24 cellular contexts compared by ENCODE assay signal in the genomic region with DNA sequence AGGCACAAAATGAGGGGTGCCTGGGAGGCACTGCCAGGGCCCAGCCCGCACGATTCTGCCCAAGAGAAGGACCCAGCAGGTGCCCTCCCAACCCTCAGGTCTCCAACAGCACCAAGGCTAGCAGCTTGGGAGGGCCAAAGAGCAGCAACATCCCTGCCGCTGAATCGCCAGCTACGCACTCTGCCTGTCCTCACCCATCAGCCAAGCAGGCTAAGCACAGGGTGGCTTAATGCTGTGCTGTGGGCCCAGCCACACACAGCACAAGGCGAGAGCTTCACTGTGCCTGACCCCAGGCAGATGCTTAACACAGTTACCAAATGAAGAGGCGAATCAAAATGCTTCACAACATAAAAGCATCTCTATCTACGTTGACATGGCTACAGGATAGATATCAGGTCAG.
"Had no signal": no experiment of that assay in that cellular context is flagged by ENCODE, and none has a peak within 500 bp of the region (broad histone marks: within the 10 kb centered on the region; RNA-seq: fewer than 3 reads in every experiment).

No MANE protein-coding gene starts in this region.

- H3K9me3 Mint-ChIP-seq: activated CD4-positive, alpha-beta memory T cell treated with anti-CD3 and anti-CD28 coated beads, Interleukin-2, amount 10 ng/mL, durations not matched to agents 7 days and 5 days; activated CD4-positive, alpha-beta T cell treated with anti-CD3 and anti-CD28 coated beads, Interleukin-2, amount 10 ng/mL, durations not matched to agents 24 days and 14 days; activated naive CD4-positive, alpha-beta T cell treated with anti-CD3 and anti-CD28 coated beads, Interleukin-2, amount 50 U/mL, for 24 hours; activated naive CD8-positive, alpha-beta T cell treated with anti-CD3 and anti-CD28 coated beads, Interleukin-2, amount 50 U/mL, for 24 hours; activated T-cell treated with anti-CD3 and anti-CD28 coated beads, Interleukin-2, amount 50 U/mL, for 24 hours; activated T-helper 2 cell treated with anti-CD3 and anti-CD28 coated beads, Interferon-gamma antibody, Interleukin-2, Interleukin-4, amounts not matched to agents 10 μg/mL and 5 μg/mL and 100 μg/mL, durations not matched to agents 14 hours and 24 hours and 36 hours; naive thymus-derived CD4-positive, alpha-beta T cell had no signal

- H3K4me3 ChIP-seq: esophagus muscularis mucosa, heart left ventricle, right atrium auricular region, suprapubic skin, tibial artery, upper lobe of right lung had no signal

- H3K9me3 ChIP-seq: esophagus muscularis mucosa, heart left ventricle, right atrium auricular region, suprapubic skin, tibial artery, upper lobe of right lung had no signal

- H3K27ac Mint-ChIP-seq: activated CD4-positive, alpha-beta memory T cell treated with anti-CD3 and anti-CD28 coated beads, Interleukin-2, amount 10 ng/mL, durations not matched to agents 7 days and 5 days; activated CD4-positive, alpha-beta T cell treated with anti-CD3 and anti-CD28 coated beads, Interleukin-2, amount 10 ng/mL, durations not matched to agents 24 days and 14 days; activated naive CD4-positive, alpha-beta T cell treated with anti-CD3 and anti-CD28 coated beads, Interleukin-2, amount 50 U/mL, for 24 hours; activated naive CD8-positive, alpha-beta T cell treated with anti-CD3 and anti-CD28 coated beads, Interleukin-2, amount 50 U/mL, for 24 hours; activated T-cell treated with anti-CD3 and anti-CD28 coated beads, Interleukin-2, amount 50 U/mL, for 24 hours; activated T-helper 2 cell treated with anti-CD3 and anti-CD28 coated beads, Interferon-gamma antibody, Interleukin-2, Interleukin-4, amounts not matched to agents 10 μg/mL and 5 μg/mL and 100 μg/mL, durations not matched to agents 14 hours and 24 hours and 36 hours; naive thymus-derived CD4-positive, alpha-beta T cell had no signal

- H3K4me1 Mint-ChIP-seq: activated CD4-positive, alpha-beta T cell treated with anti-CD3 and anti-CD28 coated beads, Interleukin-2, amount 10 ng/mL, durations not matched to agents 24 days and 14 days; activated naive CD4-positive, alpha-beta T cell treated with anti-CD3 and anti-CD28 coated beads, Interleukin-2, amount 50 U/mL, for 24 hours; activated naive CD8-positive, alpha-beta T cell treated with anti-CD3 and anti-CD28 coated beads, Interleukin-2, amount 50 U/mL, for 24 hours had no signal

- H3K27me3 Mint-ChIP-seq: activated CD4-positive, alpha-beta memory T cell treated with anti-CD3 and anti-CD28 coated beads, Interleukin-2, amount 10 ng/mL, durations not matched to agents 7 days and 5 days; activated CD4-positive, alpha-beta T cell treated with anti-CD3 and anti-CD28 coated beads, Interleukin-2, amount 10 ng/mL, durations not matched to agents 24 days and 14 days; activated naive CD4-positive, alpha-beta T cell treated with anti-CD3 and anti-CD28 coated beads, Interleukin-2, amount 50 U/mL, for 24 hours; activated naive CD8-positive, alpha-beta T cell treated with anti-CD3 and anti-CD28 coated beads, Interleukin-2, amount 50 U/mL, for 24 hours; activated T-cell treated with anti-CD3 and anti-CD28 coated beads, Interleukin-2, amount 50 U/mL, for 24 hours; naive thymus-derived CD4-positive, alpha-beta T cell had no signal

- H3K4me3 Mint-ChIP-seq: activated CD4-positive, alpha-beta memory T cell treated with anti-CD3 and anti-CD28 coated beads, Interleukin-2, amount 10 ng/mL, durations not matched to agents 7 days and 5 days; activated CD4-positive, alpha-beta T cell treated with anti-CD3 and anti-CD28 coated beads, Interleukin-2, amount 10 ng/mL, durations not matched to agents 24 days and 14 days; activated naive CD4-positive, alpha-beta T cell treated with anti-CD3 and anti-CD28 coated beads, Interleukin-2, amount 50 U/mL, for 24 hours; activated naive CD8-positive, alpha-beta T cell treated with anti-CD3 and anti-CD28 coated beads, Interleukin-2, amount 50 U/mL, for 24 hours; activated T-cell treated with anti-CD3 and anti-CD28 coated beads, Interleukin-2, amount 50 U/mL, for 24 hours; immature natural killer cell; naive thymus-derived CD4-positive, alpha-beta T cell had no signal

- H3K36me3 ChIP-seq: upper lobe of right lung had no signal

- H3K27me3 ChIP-seq: esophagus muscularis mucosa, foreskin keratinocyte, heart left ventricle, right atrium auricular region, suprapubic skin, tibial artery, upper lobe of right lung had no signal

- H3K27ac ChIP-seq: esophagus muscularis mucosa, foreskin keratinocyte, heart left ventricle, right atrium auricular region, suprapubic skin, tibial artery, upper lobe of right lung, VCaP had no signal

- ATAC-seq: activated naive CD8-positive, alpha-beta T cell treated with anti-CD3 and anti-CD28 coated beads, Interleukin-2, amount 50 U/mL, for 24 hours; foreskin keratinocyte; heart left ventricle; naive thymus-derived CD4-positive, alpha-beta T cell; upper lobe of right lung had no signal

- DNase-seq: activated CD4-positive, alpha-beta memory T cell treated with anti-CD3 and anti-CD28 coated beads, Interleukin-2, amount 10 ng/mL, durations not matched to agents 7 days and 5 days; activated CD4-positive, alpha-beta T cell treated with anti-CD3 and anti-CD28 coated beads, Interleukin-2, amount 10 ng/mL, durations not matched to agents 24 days and 14 days; activated CD4-positive, CD25-positive, alpha-beta regulatory T cell treated with anti-CD3 and anti-CD28 coated beads, Interleukin-2, amount 50 U/mL, for 72 hours; activated CD8-positive, alpha-beta memory T cell treated with anti-CD3 and anti-CD28 coated beads, Interleukin-2, amount 50 U/mL, for 48 hours; activated naive CD8-positive, alpha-beta T cell treated with anti-CD3 and anti-CD28 coated beads, Interleukin-2, amount 50 U/mL, for 24 hours; activated T-cell treated with anti-CD3 and anti-CD28 coated beads, Interleukin-2, amount 50 U/mL, for 24 hours; amygdala; cortex of kidney; foreskin keratinocyte; heart left ventricle; hypothalamus; immature natural killer cell; kidney; midbrain; naive thymus-derived CD4-positive, alpha-beta T cell; stimulated activated naive CD4-positive, alpha-beta T cell; tibial artery; upper lobe of right lung had no signal

- H3K4me1 ChIP-seq: upper lobe of right lung had no signal
